18 cellular contexts compared by ENCODE assay signal in genomic region chr6:156413156-156413555, GRCh38.
DNase-seq lines count a peak whose midpoint lies in the region; ATAC-seq, FAIRE-seq and TF ChIP-seq lines count a peak whose summit lies in the region.
"Had no signal": no experiment of that assay in that cellular context is flagged by ENCODE, and none has a peak within 500 bp of the region (broad histone marks: within the 10 kb centered on the region; RNA-seq: fewer than 3 reads in every experiment).

No MANE protein-coding gene starts in this region.

- no peak overlapping the region for H3K4me3 ChIP-seq in astrocyte (ENCODE audit: insufficient read depth, low read depth, low read length)
- no peak overlapping the region for H3K4me3 ChIP-seq in CD4-positive, alpha-beta memory T cell (ENCODE audit: low read length in 2 of 2)

- H3K9ac ChIP-seq in astrocyte (ENCODE audit: low read length), result no peak overlapping the region

- H3K4me3 Mint-ChIP-seq in astrocyte (ENCODE audit: unreplicated experiment), result no peak overlapping the region
- no peak overlapping the region for H3K4me3 Mint-ChIP-seq in CD4-positive, alpha-beta memory T cell
- H3K4me3 Mint-ChIP-seq: T-cell had no signal

- H3K36me3 Mint-ChIP-seq in astrocyte (ENCODE audit: low read depth, unreplicated experiment), result no peaks in the 10 kb centered on the region
- no peaks in the 10 kb centered on the region for H3K36me3 Mint-ChIP-seq in CD4-positive, alpha-beta memory T cell
- H3K36me3 Mint-ChIP-seq: T-cell had no signal

- FAIRE-seq in astrocyte (lab: Jason Lieb, UNC), result no peak
- FAIRE-seq: GM12891, GM18507, H54 had no signal

- H3K27ac Mint-ChIP-seq in astrocyte (ENCODE audit: unreplicated experiment), result no peak overlapping the region
- H3K27ac Mint-ChIP-seq in CD4-positive, alpha-beta memory T cell, result no peak overlapping the region
- H3K27ac Mint-ChIP-seq: T-cell had no signal

- no peaks in the 10 kb centered on the region for H4K20me1 ChIP-seq in astrocyte (ENCODE audit: insufficient read depth, low read length)

- H3K27me3 Mint-ChIP-seq in astrocyte (ENCODE audit: low read depth, unreplicated experiment), result no peaks in the 10 kb centered on the region
- peaks cover 0 to 1% of the 10 kb centered on the region in 2 donors for H3K27me3 Mint-ChIP-seq in CD4-positive, alpha-beta memory T cell
- H3K27me3 Mint-ChIP-seq: T-cell had no signal

- H3K79me2 ChIP-seq in astrocyte (ENCODE audit: insufficient read depth, low read length), result no peaks in the 10 kb centered on the region

- H3K27me3 ChIP-seq in astrocyte (ENCODE audit: insufficient read depth, low read length), result no peaks in the 10 kb centered on the region
- no peaks in the 10 kb centered on the region for H3K27me3 ChIP-seq in CD4-positive, alpha-beta memory T cell (ENCODE audit: insufficient read depth, low read length)

- no peaks in the 10 kb centered on the region for H3K4me1 ChIP-seq in astrocyte (ENCODE audit: insufficient read depth, low read length)
- no peaks in the 10 kb centered on the region for H3K4me1 ChIP-seq in CD4-positive, alpha-beta memory T cell (ENCODE audit: insufficient read depth, low read length)

- H2AFZ ChIP-seq in astrocyte (ENCODE audit: low read depth, low read length), result no peak overlapping the region

- no peaks in the 10 kb centered on the region for H3K9me3 ChIP-seq in astrocyte (ENCODE audit: insufficient read depth, low read depth, low read length)
- no peaks in the 10 kb centered on the region for H3K9me3 ChIP-seq in CD4-positive, alpha-beta memory T cell (ENCODE audit: control insufficient read depth in 1 of 2, low read length in 2 of 2)

- H3K9me3 Mint-ChIP-seq in astrocyte (ENCODE audit: unreplicated experiment), result peaks cover 2% of the 10 kb centered on the region
- H3K9me3 Mint-ChIP-seq in CD4-positive, alpha-beta memory T cell, result no peaks in the 10 kb centered on the region
- H3K9me3 Mint-ChIP-seq: T-cell had no signal

- CTCF ChIA-PET in CD4-positive, alpha-beta memory T cell (lab: Charles Lee; ENCODE audit: partially characterized antibody), result no interaction called here

- POLR2A ChIA-PET in CD4-positive, alpha-beta memory T cell (lab: Charles Lee; ENCODE audit: partially characterized antibody), result no interaction called here

- ATAC-seq in HG03457 (IDR thresholded peaks at IDR 0.05; ENCODE audit: unreplicated experiment) (no peak), GM19023 (IDR thresholded peaks at IDR 0.05; ENCODE audit: unreplicated experiment) (no peak)
- ATAC-seq: Right ventricle myocardium inferior, T-cell had no signal

- H3K4me1 Mint-ChIP-seq in astrocyte (ENCODE audit: low read depth, unreplicated experiment), result no peaks in the 10 kb centered on the region
- no peaks in the 10 kb centered on the region for H3K4me1 Mint-ChIP-seq in CD4-positive, alpha-beta memory T cell

- TF ChIP-seq CTCF in astrocyte (IDR thresholded peaks at IDR 0.05; ENCODE audit: insufficient read depth, low read depth, low read length), result no peak

- intact Hi-C loops in CD4-positive, alpha-beta memory T cell (cut with micrococcal nuclease), result no loop called here

- no peak overlapping the region for H3K27ac ChIP-seq in astrocyte (ENCODE audit: low read depth, low read length)
- no peak overlapping the region for H3K27ac ChIP-seq in CD4-positive, alpha-beta memory T cell (ENCODE audit: low read depth, low read length)

- DNase-seq in ELR (ENCODE audit: low read depth) (peak; percentile 20), M059J (ENCODE audit: low read depth) (peak; percentile 76), astrocyte (ENCODE audit: low read depth) (peak; percentile 42), renal cortical epithelial cell (ENCODE audit: low read depth) (peak; percentile 44)
- DNase-seq in CD4-positive, alpha-beta memory T cell, result no peak
- DNase-seq: DMS79 treated with DMSO at 0.1 percent for 48 hours, GF-D8, NCI-H1417 treated with DMSO at 0.1 percent for 48 hours, NCI-H2029, NCI-H2171, NCI-H446 treated with DMSO at 0.1 percent for 48 hours, T-cell had no signal

- no peak overlapping the region for H3K4me2 ChIP-seq in astrocyte (ENCODE audit: low read length)

- no peaks in the 10 kb centered on the region for H3K36me3 ChIP-seq in astrocyte (ENCODE audit: insufficient read depth, low read length)
- no peaks in the 10 kb centered on the region for H3K36me3 ChIP-seq in CD4-positive, alpha-beta memory T cell (ENCODE audit: insufficient read depth, low read length)

Comparison
In these comparisons a context has a peak if more than half of its experiments do, and no peak if none do; other contexts are left out.
1. DNase-seq: peak in ELR (single experiment), M059J (single experiment), astrocyte (single experiment) and renal cortical epithelial cell (single experiment); none in CD4-positive, alpha-beta memory T cell (0 of 5).